In the genomic region with DNA sequence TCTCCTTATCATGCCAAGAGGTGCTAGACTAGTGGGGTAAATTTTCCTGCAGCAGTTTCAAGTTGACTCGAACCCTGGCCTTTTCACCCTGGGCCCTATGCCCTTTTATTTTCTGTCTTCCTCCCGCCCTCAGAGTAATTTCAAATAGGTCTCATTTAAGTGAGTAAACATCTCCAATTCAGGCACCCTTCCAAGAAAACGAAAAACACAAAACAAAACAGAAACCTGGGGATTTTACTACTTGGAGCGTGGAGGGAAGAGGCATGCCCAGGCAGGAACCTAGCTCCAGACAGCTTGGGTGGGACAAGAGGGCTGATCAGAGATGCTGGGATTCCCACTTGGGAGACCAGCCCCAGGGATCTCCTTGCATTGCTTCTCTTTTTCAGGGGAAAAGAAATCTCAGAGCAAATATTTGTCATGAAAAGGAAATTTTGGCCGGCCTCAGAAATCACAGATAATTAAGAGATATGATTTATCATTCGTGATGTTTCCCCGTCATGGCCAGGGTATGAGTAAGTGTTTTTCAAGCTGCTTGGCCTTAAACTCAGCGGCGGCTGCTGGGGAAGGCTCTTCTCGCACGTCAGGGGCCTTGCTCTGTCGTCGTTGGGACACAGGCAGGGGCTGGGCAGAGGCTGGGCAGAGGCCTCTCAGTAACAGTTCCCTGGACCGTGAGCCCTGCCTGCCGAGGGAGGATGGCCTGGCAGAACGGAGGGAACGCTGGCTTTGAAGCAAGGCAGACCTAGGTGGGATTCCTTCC, we compare ENCODE assay signal across 14 cellular contexts.
DNase-seq lines count a peak whose midpoint lies in the region; ATAC-seq, FAIRE-seq and TF ChIP-seq lines count a peak whose summit lies in the region.
"Had no signal": no experiment of that assay in that cellular context is flagged by ENCODE, and none has a peak within 500 bp of the region (broad histone marks: within the 10 kb centered on the region; RNA-seq: fewer than 3 reads in every experiment).

No MANE protein-coding gene starts in this region.

- H3K4me1 ChIP-seq in astrocyte (ENCODE audit: insufficient read depth, low read length) (peaks cover 29% of the 10 kb centered on the region), upper lobe of right lung (peaks cover 24% of the 10 kb centered on the region)

- H3K36me3 ChIP-seq in astrocyte (ENCODE audit: insufficient read depth, low read length): no peaks in the 10 kb centered on the region
- no peaks in the 10 kb centered on the region for H3K36me3 ChIP-seq in upper lobe of right lung

- TF ChIP-seq CTCF in astrocyte (IDR thresholded peaks at IDR 0.05; ENCODE audit: insufficient read depth, low read depth, low read length): no peak
- TF ChIP-seq CTCF in upper lobe of right lung (IDR thresholded peaks at IDR 0.05): no peak

- intact Hi-C loops in upper lobe of right lung (cut with DNase I): no loop called here

- H3K9me3 ChIP-seq in astrocyte (ENCODE audit: insufficient read depth, low read depth, low read length): no peaks in the 10 kb centered on the region
- no peaks in the 10 kb centered on the region for H3K9me3 ChIP-seq in upper lobe of right lung

- no peak overlapping the region for H3K4me3 Mint-ChIP-seq in astrocyte (ENCODE audit: unreplicated experiment)
- H3K4me3 Mint-ChIP-seq: central memory CD8-positive, alpha-beta T cell; natural killer cell; stimulated activated naive CD8-positive, alpha-beta T cell treated with anti-CD3 and anti-CD28 coated beads, Interleukin-15, Interleukin-2, amounts not matched to agents 100 ng/mL and 50 ng/mL, for 24 hours had no signal

- H3K4me3 ChIP-seq in astrocyte (ENCODE audit: insufficient read depth, low read depth, low read length): no peak overlapping the region
- H3K4me3 ChIP-seq in upper lobe of right lung: no peak overlapping the region

- peak overlapping the region; percentile 66 for H3K9ac ChIP-seq in astrocyte (ENCODE audit: low read length)

- no peaks in the 10 kb centered on the region for H3K27me3 ChIP-seq in astrocyte (ENCODE audit: insufficient read depth, low read length)
- H3K27me3 ChIP-seq in upper lobe of right lung: no peaks in the 10 kb centered on the region

- peaks cover 24% of the 10 kb centered on the region for H3K27me3 Mint-ChIP-seq in astrocyte (ENCODE audit: low read depth, unreplicated experiment)
- H3K27me3 Mint-ChIP-seq: central memory CD8-positive, alpha-beta T cell; stimulated activated naive CD8-positive, alpha-beta T cell treated with anti-CD3 and anti-CD28 coated beads, Interleukin-15, Interleukin-2, amounts not matched to agents 100 ng/mL and 50 ng/mL, for 24 hours had no signal

- DNase-seq in DMS 273 (lab: John Stamatoyannopoulos, UW; ENCODE audit: unreplicated experiment) (peak; percentile 14), DMS 273 treated with DMSO at 0.1 percent for 48 hours (lab: John Stamatoyannopoulos, UW) (no peak), astrocyte (ENCODE audit: low read depth) (peak; percentile 95), kidney glomerular epithelial cell (lab: John Stamatoyannopoulos, UW) (peak; percentile 11), upper lobe of right lung (peak; percentile 71), hepatic stellate cell (ENCODE audit: low spot score) (no peak)
- DNase-seq: 8988T, natural killer cell, T-helper 1 cell had no signal

- H3K9me3 Mint-ChIP-seq in astrocyte (ENCODE audit: unreplicated experiment): no peaks in the 10 kb centered on the region
- H3K9me3 Mint-ChIP-seq: natural killer cell; stimulated activated naive CD8-positive, alpha-beta T cell treated with anti-CD3 and anti-CD28 coated beads, Interleukin-15, Interleukin-2, amounts not matched to agents 100 ng/mL and 50 ng/mL, for 24 hours had no signal

- no peak for FAIRE-seq in astrocyte (lab: Jason Lieb, UNC)

- no peaks in the 10 kb centered on the region for H4K20me1 ChIP-seq in astrocyte (ENCODE audit: insufficient read depth, low read length)

- no peaks in the 10 kb centered on the region for H3K79me2 ChIP-seq in astrocyte (ENCODE audit: insufficient read depth, low read length)

- H3K27ac ChIP-seq in astrocyte (ENCODE audit: low read depth, low read length): peak overlapping the region; percentile 79
- H3K27ac ChIP-seq in upper lobe of right lung: peak overlapping the region; percentile 72
- H3K27ac ChIP-seq: HL-60 had no signal

- peak overlapping the region; percentile 82 for H3K27ac Mint-ChIP-seq in astrocyte (ENCODE audit: unreplicated experiment)
- H3K27ac Mint-ChIP-seq: natural killer cell; stimulated activated naive CD8-positive, alpha-beta T cell treated with anti-CD3 and anti-CD28 coated beads, Interleukin-15, Interleukin-2, amounts not matched to agents 100 ng/mL and 50 ng/mL, for 24 hours had no signal

- peaks cover 7% of the 10 kb centered on the region for H3K4me1 Mint-ChIP-seq in astrocyte (ENCODE audit: low read depth, unreplicated experiment)
- H3K4me1 Mint-ChIP-seq: central memory CD8-positive, alpha-beta T cell; natural killer cell had no signal

- ATAC-seq in upper lobe of right lung (peak; percentile 61), HG03039 (IDR thresholded peaks at IDR 0.05; ENCODE audit: unreplicated experiment) (no peak), HG02973 (IDR thresholded peaks at IDR 0.05; ENCODE audit: unreplicated experiment) (no peak)
- ATAC-seq: natural killer cell had no signal

- H3K36me3 Mint-ChIP-seq in astrocyte (ENCODE audit: low read depth, unreplicated experiment): no peaks in the 10 kb centered on the region
- H3K36me3 Mint-ChIP-seq: natural killer cell had no signal

- peak overlapping the region; percentile 70 for H2AFZ ChIP-seq in astrocyte (ENCODE audit: low read depth, low read length)

- peak overlapping the region; percentile 38 for H3K4me2 ChIP-seq in astrocyte (ENCODE audit: low read length)

Comparison
In these comparisons a context has a peak if more than half of its experiments do, and no peak if none do; other contexts are left out.
1. DNase-seq: peak in DMS 273 (single experiment), astrocyte (single experiment), kidney glomerular epithelial cell (single experiment) and upper lobe of right lung (single experiment); none in DMS 273 treated with DMSO at 0.1 percent for 48 hours (single experiment) and hepatic stellate cell (single experiment).